Comparison of ENCODE assay signal across 17 cellular contexts in genomic region chr13:42330991-42331390, GRCh38.
"Had no signal": no experiment of that assay in that cellular context is flagged by ENCODE, and none has a peak within 500 bp of the region (broad histone marks: within the 10 kb centered on the region; RNA-seq: fewer than 3 reads in every experiment).

No MANE protein-coding gene starts in this region.

- H3K4me1 ChIP-seq: sigmoid colon, thyroid gland had no signal

- H3K36me3 ChIP-seq: ovary, sigmoid colon, thyroid gland had no signal

- H3K4me3 ChIP-seq: hepatocyte, mucosa of descending colon, ovary, sigmoid colon, thyroid gland had no signal

- H3K27me3 ChIP-seq: hepatocyte, ovary, sigmoid colon, thyroid gland had no signal

- DNase-seq: activated CD4-positive, alpha-beta T cell treated with anti-CD3 and anti-CD28 coated beads, Interleukin-2, amount 10 ng/mL, durations not matched to agents 24 days and 14 days; activated CD4-positive, CD25-positive, alpha-beta regulatory T cell; activated CD8-positive, alpha-beta memory T cell treated with anti-CD3 and anti-CD28 coated beads, Interleukin-2, amount 50 U/mL, for 48 hours; activated CD8-positive, alpha-beta T cell treated with anti-CD3 and anti-CD28 coated beads, Interleukin-2, amount 10 ng/mL, durations not matched to agents 7 days and 5 days; activated gamma-delta T cell; activated naive CD8-positive, alpha-beta T cell treated with anti-CD3 and anti-CD28 coated beads, Interleukin-2, amount 10 ng/mL, durations not matched to agents 7 days and 5 days; activated T-cell treated with anti-CD3 and anti-CD28 coated beads, Interleukin-2, amount 50 U/mL, for 72 hours; aorta; endodermal cell; left ventricle myocardium superior; mucosa of descending colon; naive thymus-derived CD4-positive, alpha-beta T cell; ovary; sigmoid colon; SW 1271; thyroid gland had no signal

- H3K27ac ChIP-seq: hepatocyte, ovary, sigmoid colon, thyroid gland had no signal

- H3K9me3 ChIP-seq: mucosa of descending colon, ovary, sigmoid colon, thyroid gland had no signal
